In genomic region chr6:119463081-119463626, GRCh38 we compare ENCODE assay signal across 11 cellular contexts.
A peak's percentile ranks its signal among the peaks of the same experiment; 100 is the strongest.
DNase-seq lines count a peak whose midpoint lies in the region; ATAC-seq and TF ChIP-seq lines count a peak whose summit lies in the region.
"Had no signal": no experiment of that assay in that cellular context is flagged by ENCODE, and none has a peak within 500 bp of the region (broad histone marks: within the 10 kb centered on the region; RNA-seq: fewer than 3 reads in every experiment).

No MANE protein-coding gene starts in this region.

- DNase-seq in natural killer cell treated with Interleukin-12 subunit alpha and Interleukin-12 subunit beta and Interleukin-15 and Interleukin-18, amount 100 ng/mL, for 72 hours (ENCODE audit: low spot score): no peak
- DNase-seq in natural killer cell (no peak), sciatic nerve (ENCODE audit: low spot score) (no peak), suprapubic skin (ENCODE audit: low spot score in 2 of 2) (no peak), NCI-H1105 (lab: John Stamatoyannopoulos, UW) (no peak)
- peak in 1 of 2 donors; percentile 33 for DNase-seq in stimulated activated naive CD8-positive, alpha-beta T cell treated with anti-CD3 and anti-CD28 coated beads, Interleukin-15, amount 100 ng/mL, for 72 hours
- DNase-seq: BE2C, NCI-H1417 treated with DMSO at 0.1 percent for 48 hours had no signal

- H3K27me3 ChIP-seq in suprapubic skin: no peaks in the 10 kb centered on the region
- H3K27me3 ChIP-seq: BE2C had no signal

- peaks cover 3% of the 10 kb centered on the region for H3K9me3 Mint-ChIP-seq in natural killer cell treated with Interleukin-12 subunit alpha and Interleukin-12 subunit beta and Interleukin-15 and Interleukin-18, amount 100 ng/mL, for 72 hours
- H3K9me3 Mint-ChIP-seq in natural killer cell: peaks cover 0 to 2% of the 10 kb centered on the region in 2 donors
- peaks cover 12 to 20% of the 10 kb centered on the region in 2 donors for H3K9me3 Mint-ChIP-seq in stimulated activated naive CD8-positive, alpha-beta T cell treated with anti-CD3 and anti-CD28 coated beads, Interleukin-15, amount 100 ng/mL, for 72 hours

- ATAC-seq in natural killer cell treated with Interleukin-12 subunit alpha and Interleukin-12 subunit beta and Interleukin-15 and Interleukin-18, amount 100 ng/mL, for 72 hours: peak in 1 of 2 donors; percentile 82
- ATAC-seq in natural killer cell (no peak), GM21786 (IDR thresholded peaks at IDR 0.05; ENCODE audit: unreplicated experiment) (peak; percentile 73), HG03457 (IDR thresholded peaks at IDR 0.05; ENCODE audit: unreplicated experiment) (peak; percentile 73), sciatic nerve (no peak)
- ATAC-seq in stimulated activated naive CD8-positive, alpha-beta T cell treated with anti-CD3 and anti-CD28 coated beads, Interleukin-15, amount 100 ng/mL, for 72 hours: peak; percentile 90
- ATAC-seq: SK-N-SH treated with all-trans-retinoic acid at 6 μM for 48 hours had no signal

- peak overlapping the region in 1 of 2 donors; percentile 25 for H3K27ac Mint-ChIP-seq in natural killer cell treated with Interleukin-12 subunit alpha and Interleukin-12 subunit beta and Interleukin-15 and Interleukin-18, amount 100 ng/mL, for 72 hours
- no peak overlapping the region for H3K27ac Mint-ChIP-seq in natural killer cell
- H3K27ac Mint-ChIP-seq in stimulated activated naive CD8-positive, alpha-beta T cell treated with anti-CD3 and anti-CD28 coated beads, Interleukin-15, amount 100 ng/mL, for 72 hours: peak overlapping the region; percentile 77 to 85

- intact Hi-C loops in natural killer cell (cut with micrococcal nuclease) (no loop called here), sciatic nerve (cut with DNase I) (no loop called here)

- peaks cover 2 to 6% of the 10 kb centered on the region in 2 donors for H3K27me3 Mint-ChIP-seq in natural killer cell treated with Interleukin-12 subunit alpha and Interleukin-12 subunit beta and Interleukin-15 and Interleukin-18, amount 100 ng/mL, for 72 hours
- no peaks in the 10 kb centered on the region for H3K27me3 Mint-ChIP-seq in natural killer cell (ENCODE audit: low read depth in 2 of 2)
- H3K27me3 Mint-ChIP-seq in stimulated activated naive CD8-positive, alpha-beta T cell treated with anti-CD3 and anti-CD28 coated beads, Interleukin-15, amount 100 ng/mL, for 72 hours: no peaks in the 10 kb centered on the region

- WGBS in suprapubic skin: 71% methylated on average over 4 of the region's 4 CpGs

- no peak for TF ChIP-seq POLR2A in suprapubic skin (IDR thresholded peaks at IDR 0.05)

- TF ChIP-seq CTCF in natural killer cell (IDR thresholded peaks at IDR 0.05) (no peak), suprapubic skin (IDR thresholded peaks at IDR 0.05) (no peak)

- H3K4me1 ChIP-seq in suprapubic skin: no peaks in the 10 kb centered on the region
- H3K4me1 ChIP-seq: BE2C had no signal

- peak overlapping the region; percentile 8 for H3K4me3 Mint-ChIP-seq in natural killer cell treated with Interleukin-12 subunit alpha and Interleukin-12 subunit beta and Interleukin-15 and Interleukin-18, amount 100 ng/mL, for 72 hours
- no peak overlapping the region for H3K4me3 Mint-ChIP-seq in natural killer cell
- no peak overlapping the region for H3K4me3 Mint-ChIP-seq in stimulated activated naive CD8-positive, alpha-beta T cell treated with anti-CD3 and anti-CD28 coated beads, Interleukin-15, amount 100 ng/mL, for 72 hours

- no peaks in the 10 kb centered on the region for H3K9me3 ChIP-seq in suprapubic skin
- H3K9me3 ChIP-seq: BE2C had no signal

- H3K36me3 ChIP-seq in suprapubic skin: no peaks in the 10 kb centered on the region
- H3K36me3 ChIP-seq: BE2C had no signal

- peaks cover 12% of the 10 kb centered on the region for H3K36me3 Mint-ChIP-seq in natural killer cell treated with Interleukin-12 subunit alpha and Interleukin-12 subunit beta and Interleukin-15 and Interleukin-18, amount 100 ng/mL, for 72 hours
- H3K36me3 Mint-ChIP-seq in natural killer cell: no peaks in the 10 kb centered on the region

- no peak for TF ChIP-seq EP300 in suprapubic skin (IDR thresholded peaks at IDR 0.05)

- peaks cover 5 to 7% of the 10 kb centered on the region in 2 donors for H3K4me1 Mint-ChIP-seq in natural killer cell treated with Interleukin-12 subunit alpha and Interleukin-12 subunit beta and Interleukin-15 and Interleukin-18, amount 100 ng/mL, for 72 hours (ENCODE audit: low read depth in 2 of 2)
- H3K4me1 Mint-ChIP-seq in natural killer cell: peaks cover 5 to 9% of the 10 kb centered on the region in 2 donors
- peaks cover 12% of the 10 kb centered on the region for H3K4me1 Mint-ChIP-seq in stimulated activated naive CD8-positive, alpha-beta T cell treated with anti-CD3 and anti-CD28 coated beads, Interleukin-15, amount 100 ng/mL, for 72 hours

- H3K27ac ChIP-seq in suprapubic skin: no peak overlapping the region

- no peak overlapping the region for H3K4me3 ChIP-seq in suprapubic skin

Comparison
In these comparisons a context has a peak if more than half of its experiments do, and no peak if none do; other contexts are left out.
1. ATAC-seq: peak in GM21786 (single experiment), HG03457 (single experiment) and stimulated activated naive CD8-positive, alpha-beta T cell treated with anti-CD3 and anti-CD28 coated beads, Interleukin-15, amount 100 ng/mL, for 72 hours (single experiment); none in natural killer cell (0 of 3) and sciatic nerve (single experiment).
2. H3K27ac Mint-ChIP-seq: peak in stimulated activated naive CD8-positive, alpha-beta T cell treated with anti-CD3 and anti-CD28 coated beads, Interleukin-15, amount 100 ng/mL, for 72 hours (2 of 2); none in natural killer cell (0 of 2).